In genomic region chr3:16801698-16802097, GRCh38 we compare ENCODE assay signal across 11 cellular contexts.
DNase-seq lines count a peak whose midpoint lies in the region; ATAC-seq and TF ChIP-seq lines count a peak whose summit lies in the region.
"Had no signal": no experiment of that assay in that cellular context is flagged by ENCODE, and none has a peak within 500 bp of the region (broad histone marks: within the 10 kb centered on the region; RNA-seq: fewer than 3 reads in every experiment).

No MANE protein-coding gene starts in this region.

- H3K4me3 ChIP-seq in Jurkat, Clone E6-1 (ENCODE audit: low read length) = no peak overlapping the region
- H3K4me3 ChIP-seq in spleen (no peak overlapping the region), H7 (ENCODE audit: insufficient read depth, low read depth, low read length) (no peak overlapping the region)
- H3K4me3 ChIP-seq: tibial artery had no signal

- peak; percentile 24 for DNase-seq in ELR (ENCODE audit: low read depth)
- DNase-seq in Jurkat, Clone E6-1 (ENCODE audit: low read depth, low spot score) = peak; percentile 36
- no peak for DNase-seq in T-helper 17 cell
- DNase-seq in middle frontal gyrus (ENCODE audit: extremely low spot score, low spot score) = peak; percentile 49
- no peak for DNase-seq in spleen
- DNase-seq in H7 = no peak
- no peak for DNase-seq in activated T-cell treated with anti-CD3 and anti-CD28 coated beads, Interleukin-2, amount 50 U/mL, for 1 hour
- DNase-seq: activated CD4-positive, CD25-positive, alpha-beta regulatory T cell treated with anti-CD3 and anti-CD28 coated beads, Interleukin-2, amount 50 U/mL, for 72 hours; NCI-H1436 treated with DMSO at 0.1 percent for 48 hours; tibial artery had no signal

- 27 to 41% (median 34%) methylated on average over 5 of the region's 5 CpGs for WGBS in spleen, 5 donors

- H3K36me3 ChIP-seq in spleen = no peaks in the 10 kb centered on the region
- no peaks in the 10 kb centered on the region for H3K36me3 ChIP-seq in H7 (replicated peaks; ENCODE audit: control insufficient read depth, insufficient read depth, low read length)
- H3K36me3 ChIP-seq: tibial artery had no signal

- no peak overlapping the region for H3K4me3 Mint-ChIP-seq in T-helper 17 cell

- peak; percentile 37 for ATAC-seq in T-helper 17 cell
- ATAC-seq in HG03108 (IDR thresholded peaks at IDR 0.05; ENCODE audit: unreplicated experiment) = no peak

- peak overlapping the region in 4 of 8 donors; percentile 16 to 51 (median 26) for H3K27ac ChIP-seq in spleen
- H3K27ac ChIP-seq: tibial artery had no signal

- H3K9me3 ChIP-seq in T-helper 17 cell (ENCODE audit: control insufficient read depth, low read length, poor library complexity, severe bottlenecking) (no peaks in the 10 kb centered on the region), spleen (no peaks in the 10 kb centered on the region)
- H3K9me3 ChIP-seq: tibial artery had no signal

- no peak for TF ChIP-seq POLR2A in spleen (IDR thresholded peaks at IDR 0.05)

- H3K36me3 Mint-ChIP-seq in T-helper 17 cell (ENCODE audit: low read depth) = no peaks in the 10 kb centered on the region

- H3K27ac Mint-ChIP-seq in T-helper 17 cell = no peak overlapping the region

- no peaks in the 10 kb centered on the region for H3K27me3 Mint-ChIP-seq in T-helper 17 cell

- intact Hi-C loops in spleen (cut with DNase I; ENCODE audit: low total_unique reads) = no loop called here

- H3K27me3 ChIP-seq in spleen (replicated peaks in 1 of 7) (no peaks in the 10 kb centered on the region), H7 (ENCODE audit: control insufficient read depth, insufficient read depth, low read length) (no peaks in the 10 kb centered on the region)
- H3K27me3 ChIP-seq: tibial artery had no signal

- peaks cover 14 to 41% (median 28%) of the 10 kb centered on the region in 6 donors for H3K4me1 ChIP-seq in spleen
- H3K4me1 ChIP-seq: tibial artery had no signal

- H3K4me1 Mint-ChIP-seq in T-helper 17 cell = peaks cover 17% of the 10 kb centered on the region

- no peak for TF ChIP-seq CTCF in spleen (IDR thresholded peaks at IDR 0.05 in 8 of 11, conservative IDR thresholded peaks at IDR 0.05 in 3 of 11)

Comparison
In these comparisons a context has a peak if more than half of its experiments do, and no peak if none do; other contexts are left out.
1. DNase-seq: peak in ELR (single experiment), Jurkat, Clone E6-1 (single experiment) and middle frontal gyrus (single experiment); none in T-helper 17 cell (0 of 3), spleen (single experiment), H7 (single experiment) and activated T-cell treated with anti-CD3 and anti-CD28 coated beads, Interleukin-2, amount 50 U/mL, for 1 hour (single experiment).